35 cellular contexts compared by ENCODE assay signal in genomic region chr7:154855366-154855765, GRCh38.
"Had no signal": no experiment of that assay in that cellular context is flagged by ENCODE, and none has a peak within 500 bp of the region (broad histone marks: within the 10 kb centered on the region; RNA-seq: fewer than 3 reads in every experiment).

No MANE protein-coding gene starts in this region.

- H3K27me3 ChIP-seq: MG63 had no signal

- DNase-seq: Karpas-422, Kasumi-1, MG63, MM.1S, MV-4-11, NCI-H1048, NCI-H1092, NCI-H1092 treated with DMSO at 0.1 percent for 48 hours, NCI-H1105, NCI-H1105 treated with DMSO at 0.1 percent for 48 hours, NCI-H1417, NCI-H1417 treated with DMSO at 0.1 percent for 48 hours, NCI-H1436, NCI-H1436 treated with DMSO at 0.1 percent for 48 hours, NCI-H146, NCI-H1694, NCI-H1694 treated with DMSO at 0.1 percent for 48 hours, NCI-H187, NCI-H187 treated with DMSO at 0.1 percent for 48 hours, NCI-H1930, NCI-H2029, NCI-H2029 treated with DMSO at 0.1 percent for 48 hours, NCI-H2081, NCI-H2081 treated with DMSO at 0.1 percent for 48 hours, NCI-H2107, NCI-H2171, NCI-H2227 treated with DMSO at 0.1 percent for 48 hours, NCI-H226, NCI-H345, NCI-H446, NCI-H446 treated with DMSO at 0.1 percent for 48 hours, NCI-H510A, NCI-H510A treated with DMSO at 0.1 percent for 48 hours, NCI-H524 had no signal

- H3K27ac ChIP-seq: KMS-11 had no signal

- H3K36me3 ChIP-seq: MG63 had no signal

- H3K4me3 ChIP-seq: MG63 had no signal

- H3K4me2 ChIP-seq: KMS-11 had no signal

- H3K9ac ChIP-seq: KMS-11 had no signal

- H3K9me3 ChIP-seq: MG63 had no signal
